In the genomic region with DNA sequence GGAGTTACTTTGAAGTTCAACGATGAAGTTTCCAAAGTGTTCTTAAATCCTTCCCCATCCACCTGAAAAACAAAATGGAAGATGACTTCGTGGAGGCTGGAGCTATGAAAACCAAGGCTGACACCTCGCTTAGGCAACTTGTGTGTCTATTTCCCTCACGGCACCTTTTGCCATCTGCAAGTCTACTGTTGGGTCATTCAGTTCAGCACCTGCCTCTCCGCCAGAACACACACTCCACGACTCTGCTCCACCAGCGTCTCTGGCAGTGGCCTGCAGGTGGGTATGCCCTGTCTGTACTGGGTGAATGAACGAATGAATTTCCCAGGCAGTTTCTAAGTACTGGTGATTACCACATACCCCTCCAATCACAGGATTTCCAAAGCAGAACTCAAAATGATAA, we compare ENCODE assay signal across 2 cellular contexts.
TF ChIP-seq lines count a peak whose summit lies in the region.

No MANE protein-coding gene starts in this region.

TF ChIP-seq in GM12891, 5 proteins besides CTCF, POLR2A, EP300 and RAD21:
- TF ChIP-seq TAF1 (IDR thresholded peaks at IDR 0.05; ENCODE audit: low read depth, low read length) (no peak), SPI1 (IDR thresholded peaks at IDR 0.05; ENCODE audit: low read depth, low read length) (no peak), POLR2AphosphoS5 (IDR thresholded peaks at IDR 0.05; ENCODE audit: low read depth, low read length) (no peak), PAX5 (IDR thresholded peaks at IDR 0.05; ENCODE audit: insufficient read depth, low read length, severe bottlenecking) (no peak), POU2F2 (IDR thresholded peaks at IDR 0.05; ENCODE audit: low read depth, low read length) (no peak)
TF ChIP-seq in GM12891: peak in this region for 0.

TF ChIP-seq in K562, 482 proteins besides CTCF, POLR2A, EP300 and RAD21:
- TF ChIP-seq SUPT5H (IDR thresholded peaks at IDR 0.05) (0 out of 2 replicates have a peak, but pooled peaks have one; percentile 10), GTF3C2 (IDR thresholded peaks at IDR 0.05; ENCODE audit: borderline replicate concordance, extremely low read depth, insufficient read length) (no peak), CBFB (CRISPR knock-in tag; IDR thresholded peaks at IDR 0.05) (no peak), ADNP (tag; IDR thresholded peaks at IDR 0.05) (no peak), U2AF1 (optimal IDR thresholded peaks at IDR 0.05; ENCODE audit: low read depth, low read length) (no peak), NCOR1 (IDR thresholded peaks at IDR 0.05) (no peak)
